2 cellular contexts compared by ENCODE assay signal in the genomic region with DNA sequence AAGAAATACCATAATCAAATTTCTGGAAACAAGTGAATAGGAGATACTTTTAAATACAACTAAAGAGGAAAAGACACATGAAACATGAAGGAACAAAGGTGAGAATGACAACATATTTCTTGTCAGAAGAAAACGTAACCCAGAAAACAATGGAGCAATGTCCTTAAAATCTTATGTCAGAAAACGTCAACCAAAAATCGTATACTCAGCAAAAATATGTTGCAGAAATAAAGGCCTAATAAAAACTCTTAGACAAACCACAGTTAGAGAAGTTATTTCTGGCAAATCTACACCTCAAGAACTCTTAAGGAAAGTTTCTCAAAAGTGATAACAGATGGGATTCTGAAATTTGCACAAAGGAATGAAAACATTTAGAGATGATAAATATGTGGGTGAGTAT.
A peak's percentile ranks its signal among the peaks of the same experiment; 100 is the strongest.
TF ChIP-seq lines count a peak whose summit lies in the region.

No MANE protein-coding gene starts in this region.

TF ChIP-seq in HepG2, 621 proteins besides CTCF, POLR2A, EP300 and RAD21 (continued from another document):
- no peak for TF ChIP-seq ZNF552 (CRISPR knock-in tag; IDR thresholded peaks at IDR 0.05; ENCODE audit: borderline replicate concordance)
- no peak for TF ChIP-seq ATRX (CRISPR knock-in tag; IDR thresholded peaks at IDR 0.05; ENCODE audit: borderline replicate concordance)
- TF ChIP-seq AGO1 (IDR thresholded peaks at IDR 0.05; ENCODE audit: low read depth, low read length, poor library complexity, severe bottlenecking), result no peak
- TF ChIP-seq PHF8 (CRISPR knock-in tag; IDR thresholded peaks at IDR 0.05), result no peak
- TF ChIP-seq, protein P1, sequence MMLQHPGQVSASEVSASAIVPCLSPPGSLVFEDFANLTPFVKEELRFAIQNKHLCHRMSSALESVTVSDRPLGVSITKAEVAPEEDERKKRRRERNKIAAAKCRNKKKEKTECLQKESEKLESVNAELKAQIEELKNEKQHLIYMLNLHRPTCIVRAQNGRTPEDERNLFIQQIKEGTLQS (CRISPR knock-in tag; IDR thresholded peaks at IDR 0.05), result no peak
- TF ChIP-seq HIVEP1 (CRISPR knock-in tag; IDR thresholded peaks at IDR 0.05), result no peak
- TF ChIP-seq SATB2 (CRISPR knock-in tag; IDR thresholded peaks at IDR 0.05), result no peak
- TF ChIP-seq KMT2A (CRISPR knock-in tag; IDR thresholded peaks at IDR 0.05), result no peak
- TF ChIP-seq MAFF (IDR thresholded peaks at IDR 0.05; ENCODE audit: low read depth, low read length), result peak; percentile 91
- TF ChIP-seq, protein P2, sequence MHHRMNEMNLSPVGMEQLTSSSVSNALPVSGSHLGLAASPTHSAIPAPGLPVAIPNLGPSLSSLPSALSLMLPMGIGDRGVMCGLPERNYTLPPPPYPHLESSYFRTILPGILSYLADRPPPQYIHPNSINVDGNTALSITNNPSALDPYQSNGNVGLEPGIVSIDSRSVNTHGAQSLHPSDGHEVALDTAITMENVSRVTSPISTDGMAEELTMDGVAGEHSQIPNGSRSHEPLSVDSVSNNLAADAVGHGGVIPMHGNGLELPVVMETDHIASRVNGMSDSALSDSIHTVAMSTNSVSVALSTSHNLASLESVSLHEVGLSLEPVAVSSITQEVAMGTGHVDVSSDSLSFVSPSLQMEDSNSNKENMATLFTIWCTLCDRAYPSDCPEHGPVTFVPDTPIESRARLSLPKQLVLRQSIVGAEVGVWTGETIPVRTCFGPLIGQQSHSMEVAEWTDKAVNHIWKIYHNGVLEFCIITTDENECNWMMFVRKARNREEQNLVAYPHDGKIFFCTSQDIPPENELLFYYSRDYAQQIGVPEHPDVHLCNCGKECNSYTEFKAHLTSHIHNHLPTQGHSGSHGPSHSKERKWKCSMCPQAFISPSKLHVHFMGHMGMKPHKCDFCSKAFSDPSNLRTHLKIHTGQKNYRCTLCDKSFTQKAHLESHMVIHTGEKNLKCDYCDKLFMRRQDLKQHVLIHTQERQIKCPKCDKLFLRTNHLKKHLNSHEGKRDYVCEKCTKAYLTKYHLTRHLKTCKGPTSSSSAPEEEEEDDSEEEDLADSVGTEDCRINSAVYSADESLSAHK (CRISPR knock-in tag; IDR thresholded peaks at IDR 0.05; ENCODE audit: borderline replicate concordance), result no peak
- TF ChIP-seq KDM1A (CRISPR knock-in tag; IDR thresholded peaks at IDR 0.05), result no peak
- peak; percentile 92 to 94 for TF ChIP-seq MAFK (conservative IDR thresholded peaks at IDR 0.05 in 1 of 2, IDR thresholded peaks at IDR 0.05 in 1 of 2; ENCODE audit: low read length in 2 of 2)
- TF ChIP-seq, protein P3, sequence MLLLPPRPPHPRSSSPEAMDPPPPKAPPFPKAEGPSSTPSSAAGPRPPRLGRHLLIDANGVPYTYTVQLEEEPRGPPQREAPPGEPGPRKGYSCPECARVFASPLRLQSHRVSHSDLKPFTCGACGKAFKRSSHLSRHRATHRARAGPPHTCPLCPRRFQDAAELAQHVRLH (CRISPR knock-in tag; IDR thresholded peaks at IDR 0.05; ENCODE audit: borderline replicate concordance, low read depth), result no peak
TF ChIP-seq in HepG2: peak in this region for 2.

TF ChIP-seq in K562, 482 proteins besides CTCF, POLR2A, EP300 and RAD21 (continued from another document):
- peak; percentile 79 for TF ChIP-seq MAFG (tag; conservative IDR thresholded peaks at IDR 0.05)
- peak; percentile 72 for TF ChIP-seq MAFK (IDR thresholded peaks at IDR 0.05; ENCODE audit: low read length)
- TF ChIP-seq ZNF316 (IDR thresholded peaks at IDR 0.05), result peak; percentile 89
- no peak for TF ChIP-seq SP2 (IDR thresholded peaks at IDR 0.05; ENCODE audit: extremely low read depth, low read depth, low read length, poor library complexity, severe bottlenecking)
- TF ChIP-seq MTA2 (IDR thresholded peaks at IDR 0.05; ENCODE audit: low read depth), result no peak
- no peak for TF ChIP-seq BRF1 (IDR thresholded peaks at IDR 0.05; ENCODE audit: borderline replicate concordance, extremely low read depth, insufficient read length)
- TF ChIP-seq ETV5 (CRISPR knock-in tag; IDR thresholded peaks at IDR 0.05; ENCODE audit: low read depth), result no peak
- TF ChIP-seq, protein P4, sequence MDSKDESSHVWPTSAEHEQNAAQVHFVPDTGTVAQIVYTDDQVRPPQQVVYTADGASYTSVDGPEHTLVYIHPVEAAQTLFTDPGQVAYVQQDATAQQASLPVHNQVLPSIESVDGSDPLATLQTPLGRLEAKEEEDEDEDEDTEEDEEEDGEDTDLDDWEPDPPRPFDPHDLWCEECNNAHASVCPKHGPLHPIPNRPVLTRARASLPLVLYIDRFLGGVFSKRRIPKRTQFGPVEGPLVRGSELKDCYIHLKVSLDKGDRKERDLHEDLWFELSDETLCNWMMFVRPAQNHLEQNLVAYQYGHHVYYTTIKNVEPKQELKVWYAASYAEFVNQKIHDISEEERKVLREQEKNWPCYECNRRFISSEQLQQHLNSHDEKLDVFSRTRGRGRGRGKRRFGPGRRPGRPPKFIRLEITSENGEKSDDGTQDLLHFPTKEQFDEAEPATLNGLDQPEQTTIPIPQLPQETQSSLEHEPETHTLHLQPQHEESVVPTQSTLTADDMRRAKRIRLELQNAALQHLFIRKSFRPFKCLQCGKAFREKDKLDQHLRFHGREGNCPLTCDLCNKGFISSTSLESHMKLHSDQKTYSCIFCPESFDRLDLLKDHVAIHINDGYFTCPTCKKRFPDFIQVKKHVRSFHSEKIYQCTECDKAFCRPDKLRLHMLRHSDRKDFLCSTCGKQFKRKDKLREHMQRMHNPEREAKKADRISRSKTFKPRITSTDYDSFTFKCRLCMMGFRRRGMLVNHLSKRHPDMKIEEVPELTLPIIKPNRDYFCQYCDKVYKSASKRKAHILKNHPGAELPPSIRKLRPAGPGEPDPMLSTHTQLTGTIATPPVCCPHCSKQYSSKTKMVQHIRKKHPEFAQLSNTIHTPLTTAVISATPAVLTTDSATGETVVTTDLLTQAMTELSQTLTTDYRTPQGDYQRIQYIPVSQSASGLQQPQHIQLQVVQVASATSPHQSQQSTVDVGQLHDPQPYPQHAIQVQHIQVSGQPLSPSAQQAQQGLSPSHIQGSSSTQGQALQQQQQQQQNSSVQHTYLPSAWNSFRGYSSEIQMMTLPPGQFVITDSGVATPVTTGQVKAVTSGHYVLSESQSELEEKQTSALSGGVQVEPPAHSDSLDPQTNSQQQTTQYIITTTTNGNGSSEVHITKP (IDR thresholded peaks at IDR 0.05; ENCODE audit: partially characterized antibody), result no peak
- TF ChIP-seq ZNF133 (CRISPR knock-in tag; IDR thresholded peaks at IDR 0.05), result no peak
- peak; percentile 74 for TF ChIP-seq C11orf30 (IDR thresholded peaks at IDR 0.05; ENCODE audit: low read depth)
- TF ChIP-seq, protein P5, sequence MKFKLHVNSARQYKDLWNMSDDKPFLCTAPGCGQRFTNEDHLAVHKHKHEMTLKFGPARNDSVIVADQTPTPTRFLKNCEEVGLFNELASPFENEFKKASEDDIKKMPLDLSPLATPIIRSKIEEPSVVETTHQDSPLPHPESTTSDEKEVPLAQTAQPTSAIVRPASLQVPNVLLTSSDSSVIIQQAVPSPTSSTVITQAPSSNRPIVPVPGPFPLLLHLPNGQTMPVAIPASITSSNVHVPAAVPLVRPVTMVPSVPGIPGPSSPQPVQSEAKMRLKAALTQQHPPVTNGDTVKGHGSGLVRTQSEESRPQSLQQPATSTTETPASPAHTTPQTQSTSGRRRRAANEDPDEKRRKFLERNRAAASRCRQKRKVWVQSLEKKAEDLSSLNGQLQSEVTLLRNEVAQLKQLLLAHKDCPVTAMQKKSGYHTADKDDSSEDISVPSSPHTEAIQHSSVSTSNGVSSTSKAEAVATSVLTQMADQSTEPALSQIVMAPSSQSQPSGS (CRISPR knock-in tag; IDR thresholded peaks at IDR 0.05), result no peak
